Comparison of ENCODE assay signal across 13 cellular contexts in genomic region chr14:67464377-67464776, GRCh38. TPM values are rescaled to one million over a fixed set of nuclear protein-coding genes. Genes with fewer than 3 reads are reported as not detected.
"Had no signal": no experiment of that assay in that cellular context is flagged by ENCODE, and none has a peak within 500 bp of the region (broad histone marks: within the 10 kb centered on the region; RNA-seq: fewer than 3 reads in every experiment).

No MANE protein-coding gene starts in this region.

- H3K36me3 Mint-ChIP-seq: natural killer cell; stimulated activated effector memory CD8-positive, alpha-beta T cell treated with anti-CD3 and anti-CD28 coated beads, Interleukin-12 subunit alpha, Interleukin-12 subunit beta, amount 100 ng/mL, for 72 hours; type B pancreatic cell had no signal

- H3K36me3 ChIP-seq: breast epithelium, right lobe of liver had no signal

- H3K4me3 Mint-ChIP-seq: natural killer cell; stimulated activated effector memory CD8-positive, alpha-beta T cell treated with anti-CD3 and anti-CD28 coated beads, Interleukin-12 subunit alpha, Interleukin-12 subunit beta, amount 100 ng/mL, for 72 hours; type B pancreatic cell had no signal

- H3K27ac Mint-ChIP-seq: progenitor cell of endocrine pancreas; stimulated activated effector memory CD8-positive, alpha-beta T cell treated with anti-CD3 and anti-CD28 coated beads, Interleukin-12 subunit alpha, Interleukin-12 subunit beta, amount 100 ng/mL, for 72 hours; type B pancreatic cell had no signal

- H3K4me1 ChIP-seq: breast epithelium, right lobe of liver had no signal

- H3K9me3 Mint-ChIP-seq: natural killer cell; stimulated activated effector memory CD8-positive, alpha-beta T cell treated with anti-CD3 and anti-CD28 coated beads, Interleukin-12 subunit alpha, Interleukin-12 subunit beta, amount 100 ng/mL, for 72 hours; type B pancreatic cell had no signal

- H3K9me3 ChIP-seq: breast epithelium, right lobe of liver had no signal

- DNase-seq: activated T-cell treated with anti-CD3 and anti-CD28 coated beads, Interleukin-2, amount 50 U/mL, for 1 hour; anterior cingulate cortex; foreskin melanocyte; head of caudate nucleus; mammary epithelial cell; natural killer cell; nucleus accumbens; right lobe of liver; SIG-M5 had no signal

- H3K27me3 ChIP-seq: breast epithelium, right lobe of liver had no signal

- ATAC-seq: right lobe of liver; stimulated activated effector memory CD8-positive, alpha-beta T cell treated with anti-CD3 and anti-CD28 coated beads, Interleukin-12 subunit alpha, Interleukin-12 subunit beta, amount 100 ng/mL, for 72 hours had no signal

- H3K4me3 ChIP-seq: breast epithelium, right lobe of liver had no signal

- H3K27ac ChIP-seq: breast epithelium, right lobe of liver had no signal

RNA-seq across cellular contexts. Expression of gene PLEK2, which starts 52.4 kb away (rescaled TPM):
- total RNA-seq: natural killer cell had no signal
